2 cellular contexts compared by ENCODE assay signal in the genomic region with DNA sequence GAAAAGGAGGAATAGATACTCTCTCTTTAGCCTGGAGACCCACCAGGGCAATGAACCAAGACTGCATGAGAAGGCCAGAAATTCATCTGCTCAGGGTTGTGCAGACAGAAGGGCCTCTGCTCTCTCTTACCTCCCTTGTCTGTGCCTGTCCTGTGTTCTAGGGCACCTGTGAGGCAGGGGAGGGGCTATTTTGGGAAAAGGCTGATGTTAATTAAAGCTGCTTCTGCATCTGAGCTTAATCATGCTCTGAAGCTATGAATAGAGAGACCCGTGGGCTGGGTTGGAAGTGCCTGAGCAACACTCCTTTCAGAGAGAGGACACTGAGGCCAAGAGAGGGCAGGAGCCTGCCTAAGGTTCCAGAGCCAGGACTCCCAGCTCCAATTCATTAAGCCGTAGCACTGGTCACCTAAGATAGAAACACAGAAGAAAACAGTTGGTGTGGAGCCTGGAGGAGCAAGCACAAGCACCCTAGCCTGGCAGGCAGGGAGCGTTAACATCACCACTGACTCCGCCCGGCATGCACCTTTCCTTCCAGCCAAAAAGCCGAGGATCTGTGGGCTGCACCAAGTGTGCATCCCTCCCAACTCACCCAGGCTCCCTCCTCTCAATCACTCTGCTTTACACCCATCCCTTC.
TF ChIP-seq lines count a peak whose summit lies in the region.

No MANE protein-coding gene starts in this region.

TF ChIP-seq in HEK293, 187 proteins besides CTCF, POLR2A, EP300 and RAD21:
- TF ChIP-seq ZBTB44 (tag by site-specific recombination; IDR thresholded peaks at IDR 0.05) = no peak
- TF ChIP-seq ZBTB17 (tag by site-specific recombination; IDR thresholded peaks at IDR 0.05) = 0 out of 2 replicates have a peak, but pooled peaks have one; percentile 24

TF ChIP-seq in SK-N-SH treated with all-trans-retinoic acid at 6 μM for 48 hours, 23 proteins besides CTCF, POLR2A, EP300 and RAD21 (continued from another document):
- TF ChIP-seq CREB5 (CRISPR knock-in tag; IDR thresholded peaks at IDR 0.05; ENCODE audit: low read depth) (no peak), ZNF8 (CRISPR knock-in tag; IDR thresholded peaks at IDR 0.05) (no peak), ESRRG (CRISPR knock-in tag; IDR thresholded peaks at IDR 0.05) (no peak), ZNF70 (CRISPR knock-in tag; IDR thresholded peaks at IDR 0.05) (no peak)
